Comparison of ENCODE assay signal across 8 cellular contexts in the genomic region with DNA sequence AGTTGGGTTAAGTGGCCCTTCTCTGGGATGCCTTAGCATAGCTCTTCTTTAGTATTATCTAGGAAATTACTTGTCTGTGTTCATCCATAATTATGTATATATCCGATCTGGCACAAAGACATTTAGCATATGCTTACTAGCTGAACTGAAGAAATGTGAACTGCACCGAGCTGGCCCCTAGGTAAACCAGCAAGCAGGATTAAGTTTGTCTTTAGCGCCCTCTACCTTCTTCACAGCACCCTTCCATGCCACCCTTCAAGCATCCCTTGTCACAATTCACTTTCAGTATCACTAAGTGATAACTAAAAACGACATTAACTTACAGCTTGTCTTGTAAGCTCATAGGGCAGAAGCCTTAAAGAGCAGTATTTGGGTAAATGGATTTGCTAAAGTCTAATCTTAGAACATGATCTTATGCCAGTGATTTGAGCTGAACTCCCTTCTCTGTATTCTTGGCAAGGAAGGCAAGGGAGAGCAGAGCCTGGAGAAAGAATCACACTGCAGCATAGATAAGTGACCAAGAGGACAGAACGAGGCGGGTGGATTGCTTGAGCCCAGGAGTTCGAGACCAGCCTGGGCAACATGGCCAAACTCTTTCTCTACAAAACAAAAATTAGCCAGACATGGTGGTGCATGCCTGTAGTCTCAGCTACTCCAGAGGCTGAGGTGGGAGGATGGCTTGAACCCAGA. TPM values are rescaled to one million over a fixed set of nuclear protein-coding genes. Genes with fewer than 3 reads are reported as not detected.
DNase-seq lines count a peak whose midpoint lies in the region; ATAC-seq, FAIRE-seq and TF ChIP-seq lines count a peak whose summit lies in the region.

No MANE protein-coding gene starts in this region.

- H3K36me3 ChIP-seq in naive thymus-derived CD4-positive, alpha-beta T cell (ENCODE audit: control insufficient read depth in 2 of 3, insufficient read depth in 3 of 3, low read length in 3 of 3): peaks cover 0 to 15% (median 0%) of the 10 kb centered on the region in 3 experiments

- H3K27me3 ChIP-seq in naive thymus-derived CD4-positive, alpha-beta T cell (ENCODE audit: control insufficient read depth in 2 of 2, insufficient read depth in 2 of 2, low read length in 2 of 2): no peaks in the 10 kb centered on the region

- peak overlapping the region; percentile 7 for H3K27ac Mint-ChIP-seq in activated CD4-positive, alpha-beta T cell treated with anti-CD3 and anti-CD28 coated beads, Interleukin-2, amount 10 ng/mL, durations not matched to agents 24 days and 14 days
- peak overlapping the region in 5 of 9 donors; percentile 2 to 68 (median 16) for H3K27ac Mint-ChIP-seq in naive thymus-derived CD4-positive, alpha-beta T cell
- H3K27ac Mint-ChIP-seq in type B pancreatic cell: no peak overlapping the region

- no peak for FAIRE-seq in D721Med (lab: Jason Lieb, UNC)

- no peaks in the 10 kb centered on the region for H3K27me3 Mint-ChIP-seq in activated CD4-positive, alpha-beta T cell treated with anti-CD3 and anti-CD28 coated beads, Interleukin-2, amount 10 ng/mL, durations not matched to agents 24 days and 14 days
- H3K27me3 Mint-ChIP-seq in naive thymus-derived CD4-positive, alpha-beta T cell: no peaks in the 10 kb centered on the region
- H3K27me3 Mint-ChIP-seq in type B pancreatic cell: no peaks in the 10 kb centered on the region

- H3K27ac ChIP-seq in naive thymus-derived CD4-positive, alpha-beta T cell (ENCODE audit: low read depth, low read length): no peak overlapping the region

- intact Hi-C loops in activated CD4-positive, alpha-beta T cell treated with anti-CD3 and anti-CD28 coated beads, Interleukin-2, amount 10 ng/mL, durations not matched to agents 24 days and 14 days (cut with micrococcal nuclease): loop anchor here (1.0 to 2.0 kb wide), 3 partner anchors 56 to 139 kb away; partner anchors contain the start of genes AMDHD1 and CCDC38
- intact Hi-C loops in naive thymus-derived CD4-positive, alpha-beta T cell (cut with micrococcal nuclease): loop anchor here (1.0 to 5.0 kb wide), 6 partner anchors 56 to 881 kb away; partner anchors contain the start of genes SNRPF (in 2 of the 2), AMDHD1 (in 1 of the 2) and CCDC38 (in 1 of the 2)

- H3K4me3 ChIP-seq in epithelial cell of esophagus (ENCODE audit: low read length): no peak overlapping the region
- no peak overlapping the region for H3K4me3 ChIP-seq in naive thymus-derived CD4-positive, alpha-beta T cell (ENCODE audit: low read length)

- no peaks in the 10 kb centered on the region for H3K9me3 Mint-ChIP-seq in activated CD4-positive, alpha-beta T cell treated with anti-CD3 and anti-CD28 coated beads, Interleukin-2, amount 10 ng/mL, durations not matched to agents 24 days and 14 days
- H3K9me3 Mint-ChIP-seq in naive thymus-derived CD4-positive, alpha-beta T cell: no peaks in the 10 kb centered on the region
- no peaks in the 10 kb centered on the region for H3K9me3 Mint-ChIP-seq in type B pancreatic cell

- H3K4me1 ChIP-seq in naive thymus-derived CD4-positive, alpha-beta T cell (ENCODE audit: control insufficient read depth in 2 of 2, insufficient read depth in 2 of 2, low read length in 2 of 2): no peaks in the 10 kb centered on the region

- peaks cover 9% of the 10 kb centered on the region for H3K4me1 Mint-ChIP-seq in activated CD4-positive, alpha-beta T cell treated with anti-CD3 and anti-CD28 coated beads, Interleukin-2, amount 10 ng/mL, durations not matched to agents 24 days and 14 days
- peaks cover 0 to 13% (median 3%) of the 10 kb centered on the region in 7 donors for H3K4me1 Mint-ChIP-seq in naive thymus-derived CD4-positive, alpha-beta T cell
- no peaks in the 10 kb centered on the region for H3K4me1 Mint-ChIP-seq in type B pancreatic cell (ENCODE audit: unreplicated experiment)

- ATAC-seq in GM19351 (IDR thresholded peaks at IDR 0.05; ENCODE audit: unreplicated experiment) (peak; percentile 96), HG03280 (IDR thresholded peaks at IDR 0.05; ENCODE audit: unreplicated experiment) (peak; percentile 94)
- peak; percentile 96 for ATAC-seq in naive thymus-derived CD4-positive, alpha-beta T cell

- POLR2A ChIA-PET in naive thymus-derived CD4-positive, alpha-beta T cell (lab: Charles Lee): interaction anchor here (0.5 kb wide), 1 partner anchor 176 kb away, joined by 4 read pairs; no protein-coding TSS in a partner anchor

- H3K4me3 Mint-ChIP-seq in activated CD4-positive, alpha-beta T cell treated with anti-CD3 and anti-CD28 coated beads, Interleukin-2, amount 10 ng/mL, durations not matched to agents 24 days and 14 days: no peak overlapping the region
- H3K4me3 Mint-ChIP-seq in naive thymus-derived CD4-positive, alpha-beta T cell: peak overlapping the region in 1 of 10 donors; percentile 11
- no peak overlapping the region for H3K4me3 Mint-ChIP-seq in type B pancreatic cell

- TF ChIP-seq CTCF in D721Med (IDR thresholded peaks at IDR 0.05; ENCODE audit: insufficient read depth, missing control alignments): peak; percentile 73
- TF ChIP-seq CTCF in epithelial cell of esophagus (IDR thresholded peaks at IDR 0.05; ENCODE audit: insufficient read depth, low read depth, low read length, missing control alignments): peak; percentile 74
- peak; percentile 78 for TF ChIP-seq CTCF in type B pancreatic cell (conservative IDR thresholded peaks at IDR 0.05)

- H3K36me3 Mint-ChIP-seq in activated CD4-positive, alpha-beta T cell treated with anti-CD3 and anti-CD28 coated beads, Interleukin-2, amount 10 ng/mL, durations not matched to agents 24 days and 14 days (ENCODE audit: low read depth): peaks cover 13% of the 10 kb centered on the region
- H3K36me3 Mint-ChIP-seq in naive thymus-derived CD4-positive, alpha-beta T cell: peaks cover 4 to 16% (median 8%) of the 10 kb centered on the region in 5 donors
- peaks cover 9% of the 10 kb centered on the region for H3K36me3 Mint-ChIP-seq in type B pancreatic cell

- CTCF ChIA-PET in naive thymus-derived CD4-positive, alpha-beta T cell (lab: Charles Lee): interaction anchor here (0.7 to 6.2 kb wide), 12 partner anchors 8 to 518 kb away, joined by 3 to 85 read pairs (median 4); no protein-coding TSS in a partner anchor

- DNase-seq in D721Med (ENCODE audit: insufficient read length, low spot score) (peak; percentile 28), NCI-H510A treated with DMSO at 0.1 percent for 48 hours (lab: John Stamatoyannopoulos, UW) (peak; percentile 56), epithelial cell of esophagus (ENCODE audit: low read depth) (peak; percentile 67), type B pancreatic cell (ENCODE audit: extremely low spot score, unreplicated experiment) (no peak)
- peak; percentile 86 for DNase-seq in activated CD4-positive, alpha-beta T cell treated with anti-CD3 and anti-CD28 coated beads, Interleukin-2, amount 10 ng/mL, durations not matched to agents 24 days and 14 days
- peak in 7 of 9 donors; percentile 44 to 69 (median 58) for DNase-seq in naive thymus-derived CD4-positive, alpha-beta T cell

- H3K9me3 ChIP-seq in naive thymus-derived CD4-positive, alpha-beta T cell (ENCODE audit: control insufficient read depth in 2 of 3, low read length in 3 of 3): no peaks in the 10 kb centered on the region

RNA-seq across cellular contexts. Expression of gene HAL, which starts 2.6 kb away (rescaled TPM):
- 0.09 and 0.38 TPM in 2 replicates for total RNA-seq in activated CD4-positive, alpha-beta T cell treated with anti-CD3 and anti-CD28 coated beads, Interleukin-2, amount 10 ng/mL, durations not matched to agents 24 days and 14 days
- 1 to 10 TPM in 3 of 5 experiments, under 1 TPM in 2; 0.24 to 7.0 (median 1.1) TPM for total RNA-seq in naive thymus-derived CD4-positive, alpha-beta T cell
- polyA plus RNA-seq in naive thymus-derived CD4-positive, alpha-beta T cell: not detected
- total RNA-seq in type B pancreatic cell (ENCODE audit: low replicate concordance): 2.1 and 3.8 TPM in 2 replicates

RNA-seq across cellular contexts. Expression of gene LTA4H, which starts 36.6 kb away (rescaled TPM):
- 63.4 and 64.1 TPM in 2 replicates for total RNA-seq in activated CD4-positive, alpha-beta T cell treated with anti-CD3 and anti-CD28 coated beads, Interleukin-2, amount 10 ng/mL, durations not matched to agents 24 days and 14 days
- 100 to 1,000 TPM in 1 of 5 experiments, 10 to 100 TPM in 4; 52.5 to 151 (median 63.4) TPM for total RNA-seq in naive thymus-derived CD4-positive, alpha-beta T cell
- 10 to 100 TPM; 80.9 to 82.9 TPM for polyA plus RNA-seq in naive thymus-derived CD4-positive, alpha-beta T cell
- total RNA-seq in type B pancreatic cell (ENCODE audit: low replicate concordance): 68.1 and 117 TPM in 2 replicates

RNA-seq across cellular contexts. Expression of gene AMDHD1, which starts 55.6 kb away (rescaled TPM):
- total RNA-seq in activated CD4-positive, alpha-beta T cell treated with anti-CD3 and anti-CD28 coated beads, Interleukin-2, amount 10 ng/mL, durations not matched to agents 24 days and 14 days: 0.21 and 0.54 TPM in 2 replicates
- total RNA-seq in naive thymus-derived CD4-positive, alpha-beta T cell: 1 to 10 TPM in 3 of 5 experiments, under 1 TPM in 2; 0.66 to 2.4 (median 1.4) TPM
- polyA plus RNA-seq in naive thymus-derived CD4-positive, alpha-beta T cell: under 1 TPM; 0.32 to 0.41 TPM
- 0.43 and 1.0 TPM in 2 replicates for total RNA-seq in type B pancreatic cell (ENCODE audit: low replicate concordance)

RNA-seq across cellular contexts. Expression of gene CCDC38, which starts 56.3 kb away (rescaled TPM):
- total RNA-seq in activated CD4-positive, alpha-beta T cell treated with anti-CD3 and anti-CD28 coated beads, Interleukin-2, amount 10 ng/mL, durations not matched to agents 24 days and 14 days: not detected in 2 replicates
- under 1 TPM in 2 of 5 experiments, not detected in 3; 0.07 to 0.27 TPM for total RNA-seq in naive thymus-derived CD4-positive, alpha-beta T cell
- under 1 TPM in 1 of 2 donors, not detected in 1; 0.08 TPM for polyA plus RNA-seq in naive thymus-derived CD4-positive, alpha-beta T cell
- total RNA-seq in type B pancreatic cell (ENCODE audit: low replicate concordance): 0.29 TPM in 1 of 2 replicates, not detected in the other
